9 cellular contexts compared by ENCODE assay signal in genomic region chr4:128861856-128862518, GRCh38. TPM values are rescaled to one million over a fixed set of nuclear protein-coding genes. Genes with fewer than 3 reads are reported as not detected.
DNase-seq lines count a peak whose midpoint lies in the region; ATAC-seq and TF ChIP-seq lines count a peak whose summit lies in the region.
"Had no signal": no experiment of that assay in that cellular context is flagged by ENCODE, and none has a peak within 500 bp of the region (broad histone marks: within the 10 kb centered on the region; RNA-seq: fewer than 3 reads in every experiment).

No MANE protein-coding gene starts in this region.

- no peaks in the 10 kb centered on the region for H3F3A ChIP-seq in PC-9 (ENCODE audit: insufficient read depth, low read depth)

- H3K27me3 Mint-ChIP-seq in activated T-helper 17 cell treated with anti-CD3 and anti-CD28 coated beads, Interleukin-2, amount 50 U/mL, for 72 hours = no peaks in the 10 kb centered on the region

- DNase-seq in SW480 (ENCODE audit: low spot score) (no peak), PC-9 (no peak), dedifferentiated amniotic fluid mesenchymal stem cell (ENCODE audit: extremely low spot score) (no peak), DMS79 treated with DMSO at 0.1 percent for 48 hours (lab: John Stamatoyannopoulos, UW) (no peak)

- H3K4me3 Mint-ChIP-seq in activated T-helper 17 cell treated with anti-CD3 and anti-CD28 coated beads, Interleukin-2, amount 50 U/mL, for 72 hours = peak overlapping the region; percentile 58

- ATAC-seq in GM19328 (IDR thresholded peaks at IDR 0.05; ENCODE audit: unreplicated experiment) (peak; percentile 9), HG02981 (IDR thresholded peaks at IDR 0.05; ENCODE audit: unreplicated experiment) (peak; percentile 35)
- peak; percentile 17 for ATAC-seq in activated T-helper 17 cell treated with anti-CD3 and anti-CD28 coated beads, Interleukin-2, amount 50 U/mL, for 72 hours (replicated peaks)

- CTCF ChIA-PET in PC-9 (lab: Charles Lee) = interaction anchor here (0.6 to 1.5 kb wide), 4 partner anchors 263 to 637 kb away, joined by 3 to 7 read pairs (median 3); no protein-coding TSS in a partner anchor

- POLR2A ChIA-PET in PC-9 (lab: Charles Lee; ENCODE audit: unreplicated experiment) = no interaction called here

- TF ChIP-seq CTCF in PC-9 (conservative IDR thresholded peaks at IDR 0.05) = no peak

- no peaks in the 10 kb centered on the region for H3K9me2 ChIP-seq in PC-9 (ENCODE audit: insufficient read depth)

- H3K27ac ChIP-seq in BLaER1 treated with 17β-estradiol and CSF1 and Interleukin-3, amounts not matched to agents 10 nM and 100 nM = peak overlapping the region in 8 of 11 experiments; percentile 26 to 64 (median 45); a peak in 11 of 22 replicates
- no peak overlapping the region for H3K27ac ChIP-seq in PC-9

- intact Hi-C loops in PC-9 (cut with micrococcal nuclease; ENCODE audit: unreplicated experiment) = no loop called here

- H4K20me1 ChIP-seq in BLaER1 treated with 17β-estradiol and CSF1 and Interleukin-3, amounts not matched to agents 10 nM and 100 nM = peaks cover 0 to 31% (median 6%) of the 10 kb centered on the region in 11 experiments; a peak in 8 of 22 replicates
- no peaks in the 10 kb centered on the region for H4K20me1 ChIP-seq in PC-9 (ENCODE audit: insufficient read depth)

- no peaks in the 10 kb centered on the region for H3K27me3 ChIP-seq in BLaER1 treated with 17β-estradiol and CSF1 and Interleukin-3, amounts not matched to agents 10 nM and 100 nM
- no peaks in the 10 kb centered on the region for H3K27me3 ChIP-seq in PC-9 (ENCODE audit: insufficient read depth, low read depth)

- H3K9me3 ChIP-seq in BLaER1 treated with 17β-estradiol and CSF1 and Interleukin-3, amounts not matched to agents 10 nM and 100 nM (replicated peaks in 1 of 11) = no peaks in the 10 kb centered on the region
- no peaks in the 10 kb centered on the region for H3K9me3 ChIP-seq in PC-9 (ENCODE audit: insufficient read depth, low read depth)
- H3K9me3 ChIP-seq: thoracic aorta had no signal

- H3K4me1 ChIP-seq in BLaER1 treated with 17β-estradiol and CSF1 and Interleukin-3, amounts not matched to agents 10 nM and 100 nM = peaks cover 28 to 54% (median 45%) of the 10 kb centered on the region in 10 experiments
- H3K4me1 ChIP-seq in PC-9 (replicated peaks; ENCODE audit: insufficient read depth) = no peaks in the 10 kb centered on the region

- BruUV-seq in PC-9 (replicated peaks; lab: Mats Ljungman, UMichigan) = no TSS peak

- H3K9ac ChIP-seq in BLaER1 treated with 17β-estradiol and CSF1 and Interleukin-3, amounts not matched to agents 10 nM and 100 nM = peak overlapping the region in 2 of 11 experiments; percentile 32 to 41; a peak in 2 of 22 replicates

- peaks cover 28 to 99% (median 95%) of the 10 kb centered on the region in 11 experiments for H3K36me3 ChIP-seq in BLaER1 treated with 17β-estradiol and CSF1 and Interleukin-3, amounts not matched to agents 10 nM and 100 nM
- H3K36me3 ChIP-seq in PC-9 (ENCODE audit: low read depth) = no peaks in the 10 kb centered on the region

- peaks cover 42% of the 10 kb centered on the region for H3K4me1 Mint-ChIP-seq in activated T-helper 17 cell treated with anti-CD3 and anti-CD28 coated beads, Interleukin-2, amount 50 U/mL, for 72 hours

- H2AFZ ChIP-seq in PC-9 = no peak overlapping the region

- H3K9me3 Mint-ChIP-seq in activated T-helper 17 cell treated with anti-CD3 and anti-CD28 coated beads, Interleukin-2, amount 50 U/mL, for 72 hours = no peaks in the 10 kb centered on the region

- peaks cover 93% of the 10 kb centered on the region for H3K36me3 Mint-ChIP-seq in activated T-helper 17 cell treated with anti-CD3 and anti-CD28 coated beads, Interleukin-2, amount 50 U/mL, for 72 hours (ENCODE audit: low read depth)

- no peaks in the 10 kb centered on the region for H3K79me2 ChIP-seq in PC-9 (ENCODE audit: low read depth)

- peak overlapping the region; percentile 67 to 89 (median 79) for H3K4me2 ChIP-seq in BLaER1 treated with 17β-estradiol and CSF1 and Interleukin-3, amounts not matched to agents 10 nM and 100 nM
- H3K4me2 ChIP-seq in PC-9 = no peak overlapping the region

- peak overlapping the region in 3 of 10 experiments; percentile 10 to 26 (median 11); a peak in 1 of 20 replicates for H3K4me3 ChIP-seq in BLaER1 treated with 17β-estradiol and CSF1 and Interleukin-3, amounts not matched to agents 10 nM and 100 nM
- no peak overlapping the region for H3K4me3 ChIP-seq in PC-9
- H3K4me3 ChIP-seq: thoracic aorta had no signal

- peak overlapping the region; percentile 84 for H3K27ac Mint-ChIP-seq in activated T-helper 17 cell treated with anti-CD3 and anti-CD28 coated beads, Interleukin-2, amount 50 U/mL, for 72 hours

RNA-seq across cellular contexts. Expression of gene JADE1, which starts 52.5 kb away (rescaled TPM):
- total RNA-seq in activated T-helper 17 cell treated with anti-CD3 and anti-CD28 coated beads, Interleukin-2, amount 50 U/mL, for 72 hours = 10 to 100 TPM; 22.2 to 27.3 TPM
- 23.1 and 30.7 TPM in 2 replicates for total RNA-seq in PC-9 (2021)
